In genomic region chr17:55057184-55057583, GRCh38 we compare ENCODE assay signal across 11 cellular contexts.
"Had no signal": no experiment of that assay in that cellular context is flagged by ENCODE, and none has a peak within 500 bp of the region (broad histone marks: within the 10 kb centered on the region; RNA-seq: fewer than 3 reads in every experiment).

No MANE protein-coding gene starts in this region.

- H3K4me3 ChIP-seq: MG63 had no signal

- H3K27ac ChIP-seq: HL-60, RWPE1 had no signal

- H3K9me3 ChIP-seq: MG63 had no signal

- DNase-seq: KBM-7, NCI-H1417 treated with DMSO at 0.1 percent for 48 hours, NCI-H146, NCI-H1930, NCI-H2107, NCI-H2227 treated with DMSO at 0.1 percent for 48 hours had no signal

- H3K27me3 ChIP-seq: MG63 had no signal

- H3K36me3 ChIP-seq: MG63 had no signal

- ATAC-seq: Panc1, SK-N-SH treated with all-trans-retinoic acid at 6 μM for 48 hours had no signal
